ENCODE assay signal across 19 cellular contexts in genomic region chrX:154352012-154352401, GRCh38. TPM values are rescaled to one million over a fixed set of nuclear protein-coding genes. Genes with fewer than 3 reads are reported as not detected.
DNase-seq lines count a peak whose midpoint lies in the region; ATAC-seq, FAIRE-seq and TF ChIP-seq lines count a peak whose summit lies in the region.
"Had no signal": no experiment of that assay in that cellular context is flagged by ENCODE, and none has a peak within 500 bp of the region (broad histone marks: within the 10 kb centered on the region; RNA-seq: fewer than 3 reads in every experiment).

No MANE protein-coding gene starts in this region.

- no peaks in the 10 kb centered on the region for H3K27me3 Mint-ChIP-seq in activated CD8-positive, alpha-beta memory T cell treated with anti-CD3 and anti-CD28 coated beads, Interleukin-2, amount 10 ng/mL, durations not matched to agents 7 days and 5 days
- no peaks in the 10 kb centered on the region for H3K27me3 Mint-ChIP-seq in T-helper 17 cell
- H3K27me3 Mint-ChIP-seq in effector memory CD8-positive, alpha-beta T cell = no peaks in the 10 kb centered on the region
- no peaks in the 10 kb centered on the region for H3K27me3 Mint-ChIP-seq in stimulated activated naive CD8-positive, alpha-beta T cell treated with anti-CD3 and anti-CD28 coated beads, Interleukin-15, amount 100 ng/mL, for 72 hours

- DNase-seq in activated CD8-positive, alpha-beta memory T cell treated with anti-CD3 and anti-CD28 coated beads, Interleukin-2, amount 10 ng/mL, durations not matched to agents 7 days and 5 days = no peak
- DNase-seq in activated CD8-positive, alpha-beta memory T cell treated with anti-CD3 and anti-CD28 coated beads, Interleukin-2, amount 50 U/mL, for 48 hours = no peak
- DNase-seq in T-helper 17 cell = peak in 1 of 3 donors; percentile 10
- no peak for DNase-seq in effector memory CD8-positive, alpha-beta T cell
- no peak for DNase-seq in stimulated activated naive CD8-positive, alpha-beta T cell treated with anti-CD3 and anti-CD28 coated beads, Interleukin-15, amount 100 ng/mL, for 72 hours
- DNase-seq in GM12891 (ENCODE audit: insufficient read length, low spot score) = no peak
- no peak for DNase-seq in H4 (ENCODE audit: low spot score)
- no peak for DNase-seq in sciatic nerve (ENCODE audit: low spot score)
- DNase-seq: activated CD4-positive, alpha-beta T cell treated with anti-CD3 and anti-CD28 coated beads for 4 hours; activated T-cell treated with anti-CD3 and anti-CD28 coated beads, Interleukin-2, amount 50 U/mL, for 72 hours; DMS79 treated with DMSO at 0.1 percent for 48 hours; foreskin keratinocyte; MM.1S; NCI-H2029 treated with DMSO at 0.1 percent for 48 hours; NCI-H510A treated with DMSO at 0.1 percent for 48 hours; T1000 had no signal

- CTCF ChIA-PET in activated CD8-positive, alpha-beta memory T cell treated with anti-CD3 and anti-CD28 coated beads, Interleukin-2, amount 10 ng/mL, durations not matched to agents 7 days and 5 days (lab: Charles Lee) = no interaction called here

- no peak overlapping the region for H3K4me3 Mint-ChIP-seq in activated CD8-positive, alpha-beta memory T cell treated with anti-CD3 and anti-CD28 coated beads, Interleukin-2, amount 10 ng/mL, durations not matched to agents 7 days and 5 days
- peak overlapping the region; percentile 68 for H3K4me3 Mint-ChIP-seq in T-helper 17 cell
- peak overlapping the region; percentile 63 to 77 for H3K4me3 Mint-ChIP-seq in effector memory CD8-positive, alpha-beta T cell
- H3K4me3 Mint-ChIP-seq in stimulated activated naive CD8-positive, alpha-beta T cell treated with anti-CD3 and anti-CD28 coated beads, Interleukin-15, amount 100 ng/mL, for 72 hours = peak overlapping the region; percentile 39 to 46

- intact Hi-C loops in sciatic nerve (cut with DNase I) = no loop called here

- no peaks in the 10 kb centered on the region for H3K9me3 ChIP-seq in T-helper 17 cell (ENCODE audit: control insufficient read depth, low read length, poor library complexity, severe bottlenecking)
- H3K9me3 ChIP-seq: SJSA1, tibial artery had no signal

- ATAC-seq in activated CD8-positive, alpha-beta memory T cell treated with anti-CD3 and anti-CD28 coated beads, Interleukin-2, amount 10 ng/mL, durations not matched to agents 7 days and 5 days = no peak
- ATAC-seq in T-helper 17 cell = peak; percentile 4
- ATAC-seq in effector memory CD8-positive, alpha-beta T cell (replicated peaks) = peak; percentile 5
- no peak for ATAC-seq in stimulated activated naive CD8-positive, alpha-beta T cell treated with anti-CD3 and anti-CD28 coated beads, Interleukin-15, amount 100 ng/mL, for 72 hours
- ATAC-seq in sciatic nerve = no peak
- ATAC-seq: foreskin keratinocyte had no signal

- no peaks in the 10 kb centered on the region for H3K9me3 Mint-ChIP-seq in activated CD8-positive, alpha-beta memory T cell treated with anti-CD3 and anti-CD28 coated beads, Interleukin-2, amount 10 ng/mL, durations not matched to agents 7 days and 5 days (ENCODE audit: low read depth)
- no peaks in the 10 kb centered on the region for H3K9me3 Mint-ChIP-seq in effector memory CD8-positive, alpha-beta T cell
- H3K9me3 Mint-ChIP-seq in stimulated activated naive CD8-positive, alpha-beta T cell treated with anti-CD3 and anti-CD28 coated beads, Interleukin-15, amount 100 ng/mL, for 72 hours = no peaks in the 10 kb centered on the region
- H3K9me3 Mint-ChIP-seq: activated T-cell treated with anti-CD3 and anti-CD28 coated beads, Interleukin-2, amount 50 U/mL, for 72 hours had no signal

- peaks cover 12% of the 10 kb centered on the region for H3K36me3 Mint-ChIP-seq in activated CD8-positive, alpha-beta memory T cell treated with anti-CD3 and anti-CD28 coated beads, Interleukin-2, amount 10 ng/mL, durations not matched to agents 7 days and 5 days
- H3K36me3 Mint-ChIP-seq in T-helper 17 cell (ENCODE audit: low read depth) = no peaks in the 10 kb centered on the region
- peaks cover 100% of the 10 kb centered on the region for H3K36me3 Mint-ChIP-seq in effector memory CD8-positive, alpha-beta T cell (ENCODE audit: insufficient read depth)

- peaks cover 75% of the 10 kb centered on the region for H3K4me1 Mint-ChIP-seq in activated CD8-positive, alpha-beta memory T cell treated with anti-CD3 and anti-CD28 coated beads, Interleukin-2, amount 10 ng/mL, durations not matched to agents 7 days and 5 days
- H3K4me1 Mint-ChIP-seq in T-helper 17 cell = peaks cover 25% of the 10 kb centered on the region
- peaks cover 13 to 49% of the 10 kb centered on the region in 2 donors for H3K4me1 Mint-ChIP-seq in effector memory CD8-positive, alpha-beta T cell (ENCODE audit: low read depth in 2 of 2)
- peaks cover 92% of the 10 kb centered on the region for H3K4me1 Mint-ChIP-seq in stimulated activated naive CD8-positive, alpha-beta T cell treated with anti-CD3 and anti-CD28 coated beads, Interleukin-15, amount 100 ng/mL, for 72 hours

- no peak for FAIRE-seq in GM12891 (lab: Jason Lieb, UNC)

- TF ChIP-seq POLR2A in GM12891 (IDR thresholded peaks at IDR 0.05; ENCODE audit: low read depth, low read length) = no peak

- H3K27ac Mint-ChIP-seq in activated CD8-positive, alpha-beta memory T cell treated with anti-CD3 and anti-CD28 coated beads, Interleukin-2, amount 10 ng/mL, durations not matched to agents 7 days and 5 days = peak overlapping the region; percentile 82
- peak overlapping the region; percentile 78 for H3K27ac Mint-ChIP-seq in T-helper 17 cell
- peak overlapping the region; percentile 88 to 99 for H3K27ac Mint-ChIP-seq in effector memory CD8-positive, alpha-beta T cell
- H3K27ac Mint-ChIP-seq in stimulated activated naive CD8-positive, alpha-beta T cell treated with anti-CD3 and anti-CD28 coated beads, Interleukin-15, amount 100 ng/mL, for 72 hours = peak overlapping the region in 1 of 2 donors; percentile 71

TF ChIP-seq in GM12891, 5 proteins besides CTCF, POLR2A, EP300 and RAD21:
- TF ChIP-seq POU2F2 (IDR thresholded peaks at IDR 0.05; ENCODE audit: low read depth, low read length) = no peak
- no peak for TF ChIP-seq PAX5 (IDR thresholded peaks at IDR 0.05; ENCODE audit: insufficient read depth, low read length, severe bottlenecking)
- TF ChIP-seq POLR2AphosphoS5 (IDR thresholded peaks at IDR 0.05; ENCODE audit: low read depth, low read length) = no peak
- TF ChIP-seq TAF1 (IDR thresholded peaks at IDR 0.05; ENCODE audit: low read depth, low read length) = no peak
- no peak for TF ChIP-seq SPI1 (IDR thresholded peaks at IDR 0.05; ENCODE audit: low read depth, low read length)

RNA-seq across cellular contexts. Expression of gene FLNA, which starts 22.4 kb away (rescaled TPM):
- total RNA-seq in activated CD8-positive, alpha-beta memory T cell treated with anti-CD3 and anti-CD28 coated beads, Interleukin-2, amount 10 ng/mL, durations not matched to agents 7 days and 5 days = 1,000 to 10,000 TPM; 1,602 to 2,011 TPM
- total RNA-seq in T-helper 17 cell = 1,000 to 10,000 TPM; 1,780 to 2,536 TPM
- polyA plus RNA-seq in GM12891 (2012; ENCODE audit: low read depth, missing spikeins) = 184 TPM
- total RNA-seq in H4 (2014; rRNA removed; shearing (Covaris generic)) = 409 and 458 TPM in 2 replicates
- total RNA-seq in sciatic nerve = 1,228 TPM

RNA-seq across cellular contexts. Expression of gene EMD, which starts 27.1 kb away (rescaled TPM):
- total RNA-seq in activated CD8-positive, alpha-beta memory T cell treated with anti-CD3 and anti-CD28 coated beads, Interleukin-2, amount 10 ng/mL, durations not matched to agents 7 days and 5 days = 10 to 100 TPM; 64.6 to 70.2 TPM
- 100 to 1,000 TPM; 121 to 132 TPM for total RNA-seq in T-helper 17 cell
- 51.9 TPM for polyA plus RNA-seq in GM12891 (2012; ENCODE audit: low read depth, missing spikeins)
- 53.3 and 69.3 TPM in 2 replicates for total RNA-seq in H4 (2014; rRNA removed; shearing (Covaris generic))
- 61.5 TPM for total RNA-seq in sciatic nerve

RNA-seq across cellular contexts. Expression of gene RPL10, which starts 46.2 kb away (rescaled TPM):
- 1,000 to 10,000 TPM; 2,013 to 2,356 TPM for total RNA-seq in activated CD8-positive, alpha-beta memory T cell treated with anti-CD3 and anti-CD28 coated beads, Interleukin-2, amount 10 ng/mL, durations not matched to agents 7 days and 5 days
- total RNA-seq in T-helper 17 cell (1,000 to 10,000 TPM; 4,596 to 4,820 TPM), sciatic nerve (2,095 TPM)
- 5,072 TPM for polyA plus RNA-seq in GM12891 (2012; ENCODE audit: low read depth, missing spikeins)
- 5,829 and 6,316 TPM in 2 replicates for total RNA-seq in H4 (2014; rRNA removed; shearing (Covaris generic))

RNA-seq across cellular contexts. Expression of gene TKTL1, which starts 56.4 kb away (rescaled TPM):
- total RNA-seq in activated CD8-positive, alpha-beta memory T cell treated with anti-CD3 and anti-CD28 coated beads, Interleukin-2, amount 10 ng/mL, durations not matched to agents 7 days and 5 days = 1 to 10 TPM in 1 of 2 experiments, under 1 TPM in 1; 0.75 to 1.1 TPM
- total RNA-seq in T-helper 17 cell = 1 to 10 TPM; 3.0 to 4.2 TPM
- not detected for polyA plus RNA-seq in GM12891 (2012; ENCODE audit: low read depth, missing spikeins)
- 2.1 TPM in 1 of 2 replicates, not detected in the other for total RNA-seq in H4 (2014; rRNA removed; shearing (Covaris generic))
- total RNA-seq in sciatic nerve = 0.18 TPM
- total RNA-seq: A172, foreskin keratinocyte, SJSA1 had no signal
- polyA plus RNA-seq: foreskin keratinocyte had no signal

RNA-seq across cellular contexts. Expression of gene DNASE1L1, which starts 57.0 kb away (rescaled TPM):
- 10 to 100 TPM; 18.4 to 19.6 TPM for total RNA-seq in activated CD8-positive, alpha-beta memory T cell treated with anti-CD3 and anti-CD28 coated beads, Interleukin-2, amount 10 ng/mL, durations not matched to agents 7 days and 5 days
- total RNA-seq in T-helper 17 cell (10 to 100 TPM; 20.5 to 22.6 TPM), sciatic nerve (18.4 TPM)
- polyA plus RNA-seq in GM12891 (2012; ENCODE audit: low read depth, missing spikeins) = 11.7 TPM
- 19.4 and 21.8 TPM in 2 replicates for total RNA-seq in H4 (2014; rRNA removed; shearing (Covaris generic))

Comparison
In these comparisons a context has a peak if more than half of its experiments do, and no peak if none do; other contexts are left out.
1. ATAC-seq: peak in T-helper 17 cell (single experiment) and effector memory CD8-positive, alpha-beta T cell (single experiment); none in activated CD8-positive, alpha-beta memory T cell treated with anti-CD3 and anti-CD28 coated beads, Interleukin-2, amount 10 ng/mL, durations not matched to agents 7 days and 5 days (single experiment), stimulated activated naive CD8-positive, alpha-beta T cell treated with anti-CD3 and anti-CD28 coated beads, Interleukin-15, amount 100 ng/mL, for 72 hours (single experiment) and sciatic nerve (single experiment).